In genomic region chr19:47435883-47436417, GRCh38 we compare ENCODE assay signal across 2 cellular contexts.
TF ChIP-seq lines count a peak whose summit lies in the region.

No MANE protein-coding gene starts in this region.

TF ChIP-seq in neural cell, 6 proteins besides CTCF, POLR2A, EP300 and RAD21:
- TF ChIP-seq SMC3 (conservative IDR thresholded peaks at IDR 0.05; ENCODE audit: poor library complexity) = no peak
- TF ChIP-seq TAF1 (IDR thresholded peaks at IDR 0.05; ENCODE audit: low read depth) = no peak
- TF ChIP-seq REST (IDR thresholded peaks at IDR 0.05; ENCODE audit: borderline replicate concordance) = no peak
- no peak for TF ChIP-seq POLR2AphosphoS5 (IDR thresholded peaks at IDR 0.05)
- TF ChIP-seq MXI1 (conservative IDR thresholded peaks at IDR 0.05; ENCODE audit: poor library complexity, severe bottlenecking) = no peak
- TF ChIP-seq EZH2 (IDR thresholded peaks at IDR 0.05; ENCODE audit: borderline replicate concordance, insufficient read depth, low read length, poor library complexity, severe bottlenecking) = no peak

TF ChIP-seq in SK-N-SH, 30 proteins besides CTCF, POLR2A, EP300 and RAD21:
- TF ChIP-seq SMC3 (IDR thresholded peaks at IDR 0.05; ENCODE audit: low read depth, low read length) (no peak), ELF1 (IDR thresholded peaks at IDR 0.05) (no peak), NFIC (IDR thresholded peaks at IDR 0.05; ENCODE audit: borderline replicate concordance) (no peak), USF1 (IDR thresholded peaks at IDR 0.05; ENCODE audit: borderline replicate concordance, low read depth) (no peak), MAX (IDR thresholded peaks at IDR 0.05; ENCODE audit: low read depth) (no peak), RCOR1 (IDR thresholded peaks at IDR 0.05; ENCODE audit: low read length) (no peak), TEAD4 (IDR thresholded peaks at IDR 0.05; ENCODE audit: borderline replicate concordance, insufficient read depth) (no peak), REST (IDR thresholded peaks at IDR 0.05; ENCODE audit: low read depth, low read length) (no peak), GABPA (IDR thresholded peaks at IDR 0.05; ENCODE audit: low read depth) (no peak), TCF12 (IDR thresholded peaks at IDR 0.05) (no peak), RFX5 (IDR thresholded peaks at IDR 0.05; ENCODE audit: low read length) (no peak)
